In genomic region chr4:53014368-53014767, GRCh38 we compare ENCODE assay signal across 18 cellular contexts.
DNase-seq lines count a peak whose midpoint lies in the region; ATAC-seq and TF ChIP-seq lines count a peak whose summit lies in the region.
"Had no signal": no experiment of that assay in that cellular context is flagged by ENCODE, and none has a peak within 500 bp of the region (broad histone marks: within the 10 kb centered on the region; RNA-seq: fewer than 3 reads in every experiment).

No MANE protein-coding gene starts in this region.

- no peaks in the 10 kb centered on the region for H3K9me3 ChIP-seq in mammary epithelial cell (replicated peaks; ENCODE audit: insufficient read depth, low read length)
- no peaks in the 10 kb centered on the region for H3K9me3 ChIP-seq in left lung
- no peaks in the 10 kb centered on the region for H3K9me3 ChIP-seq in thyroid gland

- in situ Hi-C loops in mammary epithelial cell (cut with MboI; ENCODE audit: low sequenced_read_pairs in 2 of 2), result loop anchor here (25.0 kb wide), 1 partner anchor 1223 kb away; the partner anchor contains the start of gene PDGFRA (in 2 of the 2)

- no peak overlapping the region for H2AFZ ChIP-seq in mammary epithelial cell (ENCODE audit: low read depth, low read length)

- peak; percentile 4 for DNase-seq in mammary epithelial cell
- no peak for DNase-seq in MCF 10A (ENCODE audit: unreplicated experiment)
- peak; percentile 45 for DNase-seq in choroid plexus epithelial cell (ENCODE audit: low read depth)
- no peak for DNase-seq in left lung
- peak; percentile 29 to 44 for DNase-seq in thyroid gland
- no peak for DNase-seq in NCI-H2107 treated with DMSO at 0.1 percent for 48 hours (lab: John Stamatoyannopoulos, UW; ENCODE audit: unreplicated experiment)
- DNase-seq: 8988T, COR-L47, DMS153, HCEC 1CT, NCI-H1092, NCI-H2107, NCI-H446, NCI-H82, SHP77 had no signal

- H3K27ac ChIP-seq in mammary epithelial cell (ENCODE audit: insufficient read depth, low read depth, low read length) (no peak overlapping the region), left lung (no peak overlapping the region), thyroid gland (peak overlapping the region in 1 of 3 donors; percentile 2)
- H3K27ac ChIP-seq: C4-2B had no signal

- ATAC-seq in left lung (peak; percentile 32), HG03342 (IDR thresholded peaks at IDR 0.05; ENCODE audit: unreplicated experiment) (no peak), HG02759 (IDR thresholded peaks at IDR 0.05; ENCODE audit: unreplicated experiment) (no peak)

- H3K27me3 ChIP-seq in mammary epithelial cell (ENCODE audit: insufficient read depth, low read length) (no peaks in the 10 kb centered on the region), left lung (no peaks in the 10 kb centered on the region), thyroid gland (no peaks in the 10 kb centered on the region)

- CTCF ChIA-PET in mammary epithelial cell (lab: Charles Lee; ENCODE audit: low non-redundant PET), result no interaction called here
- CTCF ChIA-PET in MCF 10A (lab: Yijun Ruan, JAX), result interaction anchor here (0.6 to 4.4 kb wide), 5 partner anchors 13 to 1220 kb away, joined by 3 to 16 read pairs (median 3); no protein-coding TSS in a partner anchor

- H3K4me3 Mint-ChIP-seq in MCF 10A (ENCODE audit: unreplicated experiment), result no peak overlapping the region

- no peaks in the 10 kb centered on the region for H3K27me3 Mint-ChIP-seq in MCF 10A (ENCODE audit: insufficient read depth, unreplicated experiment)

- peaks cover 29% of the 10 kb centered on the region for H3K4me1 Mint-ChIP-seq in MCF 10A (ENCODE audit: insufficient read depth, unreplicated experiment)

- H4K20me1 ChIP-seq in mammary epithelial cell (ENCODE audit: insufficient read depth, low read length), result no peaks in the 10 kb centered on the region

- no peak overlapping the region for H3K4me2 ChIP-seq in mammary epithelial cell (ENCODE audit: insufficient read depth, low read depth, low read length)

- POLR2A ChIA-PET in MCF 10A (lab: Yijun Ruan, JAX), result interaction anchor here (0.5 to 1.0 kb wide), 2 partner anchors 15 to 172 kb away, joined by 3 read pairs; no protein-coding TSS in a partner anchor

- TF ChIP-seq POLR2A in thyroid gland (IDR thresholded peaks at IDR 0.05), result no peak

- intact Hi-C loops in mammary epithelial cell (cut with micrococcal nuclease) (loop anchor here (2.0 to 10.0 kb wide), 3 partner anchors 182 to 890 kb away; no protein-coding TSS in a partner anchor), MCF 10A (cut with micrococcal nuclease) (loop anchor here (10.0 kb wide), 1 partner anchor 890 kb away; no protein-coding TSS in a partner anchor), left lung (cut with DNase I) (loop anchor here in 1 of 2 donors (10.0 kb wide), 1 partner anchor 180 kb away; no protein-coding TSS in a partner anchor), thyroid gland (cut with DNase I) (no loop called here)

- 100% methylated on average over 2 of the region's 2 CpGs for WGBS in mammary epithelial cell (ENCODE audit: low coverage, missing lambda C conversion rate)
- 41 to 55% methylated on average over 2 of the region's 2 CpGs for WGBS in thyroid gland, 2 donors

- dilution Hi-C loops in mammary epithelial cell (cut with HindIII; ENCODE audit: low sequenced_read_pairs), result no loop called here

- H3K4me1 ChIP-seq in mammary epithelial cell (ENCODE audit: insufficient read depth, low read length) (no peaks in the 10 kb centered on the region), left lung (peaks cover 0 to 18% of the 10 kb centered on the region in 2 donors), thyroid gland (peaks cover 30 to 46% of the 10 kb centered on the region in 2 donors)

- H3K79me2 ChIP-seq in mammary epithelial cell (ENCODE audit: insufficient read depth, low read length), result no peaks in the 10 kb centered on the region

- H3K36me3 ChIP-seq in mammary epithelial cell (ENCODE audit: insufficient read depth, low read length) (no peaks in the 10 kb centered on the region), left lung (no peaks in the 10 kb centered on the region), thyroid gland (no peaks in the 10 kb centered on the region)

- H3K9me3 Mint-ChIP-seq in MCF 10A (ENCODE audit: unreplicated experiment), result no peaks in the 10 kb centered on the region

- no peaks in the 10 kb centered on the region for H3K36me3 Mint-ChIP-seq in MCF 10A (ENCODE audit: insufficient read depth, unreplicated experiment)

- no peak overlapping the region for H3K27ac Mint-ChIP-seq in MCF 10A (ENCODE audit: low read depth, unreplicated experiment)

- BruUV-seq in mammary epithelial cell (replicated peaks; lab: Mats Ljungman, UMichigan) (no TSS peak), MCF 10A (replicated peaks; lab: Mats Ljungman, UMichigan) (no TSS peak)

- TF ChIP-seq CTCF in mammary epithelial cell (conservative IDR thresholded peaks at IDR 0.05 in 1 of 2, IDR thresholded peaks at IDR 0.05 in 1 of 2; ENCODE audit: extremely low read depth in 1 of 2, insufficient read depth in 1 of 2, low read depth in 1 of 2, low read length in 2 of 2), result no peak
- TF ChIP-seq CTCF in MCF 10A (IDR thresholded peaks at IDR 0.05; ENCODE audit: unreplicated experiment), result no peak
- TF ChIP-seq CTCF in choroid plexus epithelial cell (conservative IDR thresholded peaks at IDR 0.05; ENCODE audit: low read depth, low read length), result no peak
- TF ChIP-seq CTCF in left lung (IDR thresholded peaks at IDR 0.05), result no peak
- no peak for TF ChIP-seq CTCF in thyroid gland (IDR thresholded peaks at IDR 0.05)

- no peak overlapping the region for H3K9ac ChIP-seq in mammary epithelial cell (ENCODE audit: insufficient read depth, low read length)

- H3K4me3 ChIP-seq in mammary epithelial cell (replicated peaks in 1 of 3; ENCODE audit: insufficient read depth in 1 of 3, low read depth in 2 of 3, low read length in 3 of 3), result no peak overlapping the region
- no peak overlapping the region for H3K4me3 ChIP-seq in choroid plexus epithelial cell (ENCODE audit: low read depth, low read length)
- H3K4me3 ChIP-seq in left lung, result no peak overlapping the region
- no peak overlapping the region for H3K4me3 ChIP-seq in thyroid gland (replicated peaks in 1 of 3)

Comparison
In these comparisons a context has a peak if more than half of its experiments do, and no peak if none do; other contexts are left out.
1. DNase-seq: peak in mammary epithelial cell (single experiment), choroid plexus epithelial cell (single experiment) and thyroid gland (2 of 2); none in MCF 10A (single experiment), left lung (0 of 2) and NCI-H2107 treated with DMSO at 0.1 percent for 48 hours (single experiment).